In the genomic region with DNA sequence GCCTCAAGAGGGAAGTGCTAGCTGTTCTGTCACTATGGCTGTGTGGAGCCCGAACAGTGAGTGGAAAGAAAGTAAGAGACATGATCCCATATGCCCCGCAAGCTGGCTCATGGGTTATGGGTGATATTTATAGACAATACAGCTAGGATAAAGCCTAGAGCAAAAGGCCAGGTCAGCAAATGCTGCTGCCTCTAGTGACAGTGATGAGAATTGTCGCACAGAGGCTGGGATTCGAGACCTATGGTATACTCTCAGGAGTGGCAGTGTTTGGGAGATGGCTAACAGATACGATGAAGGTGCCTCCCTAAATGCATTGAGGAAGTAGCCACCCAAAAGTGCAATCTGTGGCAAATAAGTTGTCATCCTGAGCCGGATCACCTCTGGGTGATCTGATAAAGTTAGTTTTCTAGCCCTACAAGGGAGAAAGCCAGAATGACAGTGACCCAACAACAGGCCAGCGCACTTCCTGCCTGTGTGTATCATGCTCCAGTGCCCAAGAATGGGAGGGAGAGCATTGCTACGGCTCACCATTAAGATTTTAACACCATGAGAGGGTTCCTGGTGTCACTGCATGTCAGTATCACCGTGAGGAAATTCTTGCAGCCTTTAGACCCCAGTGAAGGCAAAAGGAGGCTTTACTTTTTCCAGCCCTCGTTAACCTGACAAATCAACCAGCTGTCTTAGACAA, we compare ENCODE assay signal across 1 cellular context.
TF ChIP-seq lines count a peak whose summit lies in the region.

No MANE protein-coding gene starts in this region.

TF ChIP-seq in GM23338, 12 proteins besides CTCF, POLR2A, EP300 and RAD21 (continued from another document):
- TF ChIP-seq, protein P1, sequence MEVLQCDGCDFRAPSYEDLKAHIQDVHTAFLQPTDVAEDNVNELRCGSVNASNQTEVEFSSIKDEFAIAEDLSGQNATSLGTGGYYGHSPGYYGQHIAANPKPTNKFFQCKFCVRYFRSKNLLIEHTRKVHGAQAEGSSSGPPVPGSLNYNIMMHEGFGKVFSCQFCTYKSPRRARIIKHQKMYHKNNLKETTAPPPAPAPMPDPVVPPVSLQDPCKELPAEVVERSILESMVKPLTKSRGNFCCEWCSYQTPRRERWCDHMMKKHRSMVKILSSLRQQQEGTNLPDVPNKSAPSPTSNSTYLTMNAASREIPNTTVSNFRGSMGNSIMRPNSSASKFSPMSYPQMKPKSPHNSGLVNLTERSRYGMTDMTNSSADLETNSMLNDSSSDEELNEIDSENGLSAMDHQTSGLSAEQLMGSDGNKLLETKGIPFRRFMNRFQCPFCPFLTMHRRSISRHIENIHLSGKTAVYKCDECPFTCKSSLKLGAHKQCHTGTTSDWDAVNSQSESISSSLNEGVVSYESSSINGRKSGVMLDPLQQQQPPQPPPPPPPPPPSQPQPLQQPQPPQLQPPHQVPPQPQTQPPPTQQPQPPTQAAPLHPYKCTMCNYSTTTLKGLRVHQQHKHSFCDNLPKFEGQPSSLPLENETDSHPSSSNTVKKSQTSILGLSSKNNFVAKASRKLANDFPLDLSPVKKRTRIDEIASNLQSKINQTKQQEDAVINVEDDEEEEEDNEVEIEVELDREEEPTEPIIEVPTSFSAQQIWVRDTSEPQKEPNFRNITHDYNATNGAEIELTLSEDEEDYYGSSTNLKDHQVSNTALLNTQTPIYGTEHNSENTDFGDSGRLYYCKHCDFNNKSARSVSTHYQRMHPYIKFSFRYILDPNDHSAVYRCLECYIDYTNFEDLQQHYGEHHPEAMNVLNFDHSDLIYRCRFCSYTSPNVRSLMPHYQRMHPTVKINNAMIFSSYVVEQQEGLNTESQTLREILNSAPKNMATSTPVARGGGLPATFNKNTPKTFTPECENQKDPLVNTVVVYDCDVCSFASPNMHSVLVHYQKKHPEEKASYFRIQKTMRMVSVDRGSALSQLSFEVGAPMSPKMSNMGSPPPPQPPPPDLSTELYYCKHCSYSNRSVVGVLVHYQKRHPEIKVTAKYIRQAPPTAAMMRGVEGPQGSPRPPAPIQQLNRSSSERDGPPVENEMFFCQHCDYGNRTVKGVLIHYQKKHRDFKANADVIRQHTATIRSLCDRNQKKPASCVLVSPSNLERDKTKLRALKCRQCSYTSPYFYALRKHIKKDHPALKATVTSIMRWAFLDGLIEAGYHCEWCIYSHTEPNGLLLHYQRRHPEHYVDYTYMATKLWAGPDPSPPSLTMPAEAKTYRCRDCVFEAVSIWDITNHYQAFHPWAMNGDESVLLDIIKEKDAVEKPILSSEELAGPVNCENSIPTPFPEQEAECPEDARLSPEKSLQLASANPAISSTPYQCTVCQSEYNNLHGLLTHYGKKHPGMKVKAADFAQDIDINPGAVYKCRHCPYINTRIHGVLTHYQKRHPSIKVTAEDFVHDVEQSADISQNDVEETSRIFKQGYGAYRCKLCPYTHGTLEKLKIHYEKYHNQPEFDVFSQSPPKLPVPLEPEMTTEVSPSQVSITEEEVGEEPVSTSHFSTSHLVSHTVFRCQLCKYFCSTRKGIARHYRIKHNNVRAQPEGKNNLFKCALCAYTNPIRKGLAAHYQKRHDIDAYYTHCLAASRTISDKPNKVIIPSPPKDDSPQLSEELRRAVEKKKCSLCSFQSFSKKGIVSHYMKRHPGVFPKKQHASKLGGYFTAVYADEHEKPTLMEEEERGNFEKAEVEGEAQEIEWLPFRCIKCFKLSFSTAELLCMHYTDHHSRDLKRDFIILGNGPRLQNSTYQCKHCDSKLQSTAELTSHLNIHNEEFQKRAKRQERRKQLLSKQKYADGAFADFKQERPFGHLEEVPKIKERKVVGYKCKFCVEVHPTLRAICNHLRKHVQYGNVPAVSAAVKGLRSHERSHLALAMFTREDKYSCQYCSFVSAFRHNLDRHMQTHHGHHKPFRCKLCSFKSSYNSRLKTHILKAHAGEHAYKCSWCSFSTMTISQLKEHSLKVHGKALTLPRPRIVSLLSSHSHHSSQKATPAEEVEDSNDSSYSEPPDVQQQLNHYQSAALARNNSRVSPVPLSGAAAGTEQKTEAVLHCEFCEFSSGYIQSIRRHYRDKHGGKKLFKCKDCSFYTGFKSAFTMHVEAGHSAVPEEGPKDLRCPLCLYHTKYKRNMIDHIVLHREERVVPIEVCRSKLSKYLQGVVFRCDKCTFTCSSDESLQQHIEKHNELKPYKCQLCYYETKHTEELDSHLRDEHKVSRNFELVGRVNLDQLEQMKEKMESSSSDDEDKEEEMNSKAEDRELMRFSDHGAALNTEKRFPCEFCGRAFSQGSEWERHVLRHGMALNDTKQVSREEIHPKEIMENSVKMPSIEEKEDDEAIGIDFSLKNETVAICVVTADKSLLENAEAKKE (CRISPR knock-in tag; IDR thresholded peaks at IDR 0.05): no peak
- TF ChIP-seq ZNF114 (CRISPR knock-in tag; IDR thresholded peaks at IDR 0.05) (no peak), CREB1 (CRISPR knock-in tag; IDR thresholded peaks at IDR 0.05; ENCODE audit: low read depth) (no peak), JUNB (IDR thresholded peaks at IDR 0.05; ENCODE audit: unreplicated experiment) (no peak), ZNF331 (CRISPR knock-in tag; IDR thresholded peaks at IDR 0.05; ENCODE audit: low read depth) (no peak), STAT1 (IDR thresholded peaks at IDR 0.05; ENCODE audit: unreplicated experiment) (no peak), NANOG (IDR thresholded peaks at IDR 0.05; ENCODE audit: borderline replicate concordance) (no peak)
- TF ChIP-seq, protein P2, sequence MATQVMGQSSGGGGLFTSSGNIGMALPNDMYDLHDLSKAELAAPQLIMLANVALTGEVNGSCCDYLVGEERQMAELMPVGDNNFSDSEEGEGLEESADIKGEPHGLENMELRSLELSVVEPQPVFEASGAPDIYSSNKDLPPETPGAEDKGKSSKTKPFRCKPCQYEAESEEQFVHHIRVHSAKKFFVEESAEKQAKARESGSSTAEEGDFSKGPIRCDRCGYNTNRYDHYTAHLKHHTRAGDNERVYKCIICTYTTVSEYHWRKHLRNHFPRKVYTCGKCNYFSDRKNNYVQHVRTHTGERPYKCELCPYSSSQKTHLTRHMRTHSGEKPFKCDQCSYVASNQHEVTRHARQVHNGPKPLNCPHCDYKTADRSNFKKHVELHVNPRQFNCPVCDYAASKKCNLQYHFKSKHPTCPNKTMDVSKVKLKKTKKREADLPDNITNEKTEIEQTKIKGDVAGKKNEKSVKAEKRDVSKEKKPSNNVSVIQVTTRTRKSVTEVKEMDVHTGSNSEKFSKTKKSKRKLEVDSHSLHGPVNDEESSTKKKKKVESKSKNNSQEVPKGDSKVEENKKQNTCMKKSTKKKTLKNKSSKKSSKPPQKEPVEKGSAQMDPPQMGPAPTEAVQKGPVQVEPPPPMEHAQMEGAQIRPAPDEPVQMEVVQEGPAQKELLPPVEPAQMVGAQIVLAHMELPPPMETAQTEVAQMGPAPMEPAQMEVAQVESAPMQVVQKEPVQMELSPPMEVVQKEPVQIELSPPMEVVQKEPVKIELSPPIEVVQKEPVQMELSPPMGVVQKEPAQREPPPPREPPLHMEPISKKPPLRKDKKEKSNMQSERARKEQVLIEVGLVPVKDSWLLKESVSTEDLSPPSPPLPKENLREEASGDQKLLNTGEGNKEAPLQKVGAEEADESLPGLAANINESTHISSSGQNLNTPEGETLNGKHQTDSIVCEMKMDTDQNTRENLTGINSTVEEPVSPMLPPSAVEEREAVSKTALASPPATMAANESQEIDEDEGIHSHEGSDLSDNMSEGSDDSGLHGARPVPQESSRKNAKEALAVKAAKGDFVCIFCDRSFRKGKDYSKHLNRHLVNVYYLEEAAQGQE (IDR thresholded peaks at IDR 0.05; ENCODE audit: unreplicated experiment): no peak
- TF ChIP-seq, protein P3, sequence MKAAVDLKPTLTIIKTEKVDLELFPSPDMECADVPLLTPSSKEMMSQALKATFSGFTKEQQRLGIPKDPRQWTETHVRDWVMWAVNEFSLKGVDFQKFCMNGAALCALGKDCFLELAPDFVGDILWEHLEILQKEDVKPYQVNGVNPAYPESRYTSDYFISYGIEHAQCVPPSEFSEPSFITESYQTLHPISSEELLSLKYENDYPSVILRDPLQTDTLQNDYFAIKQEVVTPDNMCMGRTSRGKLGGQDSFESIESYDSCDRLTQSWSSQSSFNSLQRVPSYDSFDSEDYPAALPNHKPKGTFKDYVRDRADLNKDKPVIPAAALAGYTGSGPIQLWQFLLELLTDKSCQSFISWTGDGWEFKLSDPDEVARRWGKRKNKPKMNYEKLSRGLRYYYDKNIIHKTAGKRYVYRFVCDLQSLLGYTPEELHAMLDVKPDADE (IDR thresholded peaks at IDR 0.05): no peak
TF ChIP-seq in GM23338: peak in this region for 0.
